In genomic region chrX:46757593-46757992, GRCh38 we compare ENCODE assay signal across 1 cellular context.
TF ChIP-seq lines count a peak whose summit lies in the region.

No MANE protein-coding gene starts in this region.

TF ChIP-seq in HCT116, 20 proteins besides CTCF, POLR2A, EP300 and RAD21 (continued from another document):
- no peak for TF ChIP-seq REST (IDR thresholded peaks at IDR 0.05; ENCODE audit: low read depth)
- TF ChIP-seq EZH2phosphoT487 (IDR thresholded peaks at IDR 0.05; ENCODE audit: borderline replicate concordance): no peak
- no peak for TF ChIP-seq TCF7L2 (IDR thresholded peaks at IDR 0.05; ENCODE audit: borderline replicate concordance, extremely low read depth, insufficient read depth, insufficient read length)
- no peak for TF ChIP-seq ELF1 (IDR thresholded peaks at IDR 0.05; ENCODE audit: borderline replicate concordance, low read depth)
- no peak for TF ChIP-seq JUND (IDR thresholded peaks at IDR 0.05)
- TF ChIP-seq ZBTB33 (IDR thresholded peaks at IDR 0.05; ENCODE audit: extremely low read depth, insufficient replicate concordance, low read length): no peak
- TF ChIP-seq MAX (IDR thresholded peaks at IDR 0.05): no peak
